9 cellular contexts compared by ENCODE assay signal in the genomic region with DNA sequence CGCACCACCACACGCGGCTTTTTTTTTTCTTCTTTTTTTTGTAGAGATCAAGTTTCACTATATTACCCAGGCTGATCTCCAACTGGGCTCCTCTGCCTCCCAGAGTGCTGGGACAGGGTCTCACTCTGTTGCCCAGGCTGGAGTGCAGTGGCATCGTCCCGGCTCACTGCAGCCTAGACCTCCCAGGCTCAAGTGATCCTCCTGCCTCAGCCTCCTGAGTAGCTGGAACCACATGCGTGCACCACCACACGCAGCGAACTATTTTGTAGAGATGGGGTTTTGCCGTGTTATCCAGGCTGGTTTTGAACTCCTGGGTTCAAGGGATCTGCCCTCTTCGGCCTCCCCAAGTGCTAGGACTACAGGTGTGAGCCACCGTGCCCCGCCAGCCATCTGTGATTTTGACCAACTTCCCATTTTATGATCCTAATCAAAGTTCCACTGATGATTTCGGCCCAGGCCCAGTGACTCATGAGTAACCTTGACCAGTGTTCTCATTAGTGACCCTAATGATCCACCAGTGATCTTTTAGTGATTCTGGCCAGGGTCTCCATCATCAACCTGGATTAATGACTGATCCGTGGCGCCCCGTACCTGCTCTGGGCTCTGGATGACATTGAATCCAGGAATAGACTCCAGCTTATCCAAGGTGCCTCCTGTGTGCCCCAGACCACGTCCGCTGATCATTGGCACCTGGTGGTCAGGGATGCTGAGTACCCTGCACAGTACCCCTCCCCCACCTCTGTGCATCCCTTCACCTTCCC. TPM values are rescaled to one million over a fixed set of nuclear protein-coding genes. Genes with fewer than 3 reads are reported as not detected.
A peak's percentile ranks its signal among the peaks of the same experiment; 100 is the strongest.
DNase-seq lines count a peak whose midpoint lies in the region; ATAC-seq, FAIRE-seq and TF ChIP-seq lines count a peak whose summit lies in the region.
"Had no signal": no experiment of that assay in that cellular context is flagged by ENCODE, and none has a peak within 500 bp of the region (broad histone marks: within the 10 kb centered on the region; RNA-seq: fewer than 3 reads in every experiment).

No MANE protein-coding gene starts in this region.

- H4K20me1 ChIP-seq in GM12878 (ENCODE audit: control insufficient read depth, insufficient read depth) = no peaks in the 10 kb centered on the region

- peak overlapping the region; percentile 71 for H3K4me2 ChIP-seq in GM12878 (ENCODE audit: control insufficient read depth, insufficient read depth)

- in situ Hi-C loops in GM12878 (cut with MboI) = loop anchor here (5.0 kb wide), 1 partner anchor 94 kb away; no protein-coding TSS in a partner anchor

- no peaks in the 10 kb centered on the region for H3K9me3 Mint-ChIP-seq in natural killer cell

- H3K27me3 Mint-ChIP-seq in natural killer cell (ENCODE audit: low read depth in 2 of 2) = peaks cover 0 to 11% of the 10 kb centered on the region in 2 donors

- TF ChIP-seq POLR2A in GM12878 (IDR thresholded peaks at IDR 0.05; ENCODE audit: low read depth, low read length) = no peak

- RAD21 ChIA-PET in GM12878 (lab: Charles Lee; ENCODE audit: unreplicated experiment) = interaction anchor here (0.9 to 6.3 kb wide), 5 partner anchors 12 to 252 kb away, joined by 3 to 106 read pairs (median 6); a partner anchor contains a TSS

- peaks cover 32 to 47% of the 10 kb centered on the region in 2 donors for H3K4me1 Mint-ChIP-seq in natural killer cell

- H3K36me3 ChIP-seq in GM12878 (ENCODE audit: control insufficient read depth in 2 of 2, insufficient read depth in 2 of 2, low read length in 1 of 2) = peaks cover 0 to 10% of the 10 kb centered on the region in 2 experiments; a peak in 3 of 4 replicates

- peaks cover 79% of the 10 kb centered on the region for H3K79me2 ChIP-seq in GM12878 (ENCODE audit: control insufficient read depth, insufficient read depth, low read length)

- H3K9me3 ChIP-seq in GM12878 (replicated peaks; ENCODE audit: control insufficient read depth, insufficient read depth, low read length) = no peaks in the 10 kb centered on the region

- peak overlapping the region; percentile 83 for H3K4me3 Mint-ChIP-seq in natural killer cell

- no peak for TF ChIP-seq RAD21 in GM12878 (IDR thresholded peaks at IDR 0.05; ENCODE audit: insufficient read depth, low read depth, low read length)

- peaks cover 21% of the 10 kb centered on the region for H3K4me1 ChIP-seq in GM12878 (ENCODE audit: control insufficient read depth, insufficient read depth, low read length)

- DNase-seq in GM19239 (ENCODE audit: insufficient read length, low spot score) = no peak
- no peak for DNase-seq in GM12878 (ENCODE audit: low read depth, low spot score)
- DNase-seq in natural killer cell = no peak
- DNase-seq in NCI-H1092 (lab: John Stamatoyannopoulos, UW) = no peak
- DNase-seq: NCI-H2227 treated with DMSO at 0.1 percent for 48 hours had no signal

- TF ChIP-seq EP300 in GM12878 (IDR thresholded peaks at IDR 0.05; ENCODE audit: borderline replicate concordance in 1 of 2, control insufficient read depth in 1 of 2, low read depth in 2 of 2, low read length in 2 of 2) = no peak

- peak overlapping the region; percentile 84 to 91 for H3K27ac Mint-ChIP-seq in natural killer cell

- no peak for ATAC-seq in GM12878
- no peak for ATAC-seq in natural killer cell
- no peak for ATAC-seq in HG03354 (IDR thresholded peaks at IDR 0.05; ENCODE audit: poor library complexity, severe bottlenecking, unreplicated experiment)
- no peak for ATAC-seq in HG03520 (IDR thresholded peaks at IDR 0.05; ENCODE audit: unreplicated experiment)
- no peak for ATAC-seq in HG03439 (IDR thresholded peaks at IDR 0.05; ENCODE audit: unreplicated experiment)

- H3K27ac ChIP-seq in C4-2B = peak overlapping the region; percentile 98
- peak overlapping the region; percentile 100 for H3K27ac ChIP-seq in GM12878 (ENCODE audit: control insufficient read depth, insufficient read depth)

- H3K9ac ChIP-seq in GM12878 (ENCODE audit: control insufficient read depth, insufficient read depth, low read length) = peak overlapping the region; percentile 18; the same call in 1 of the 2 replicates

- H3K4me3 ChIP-seq in GM12878 = peak overlapping the region; percentile 78; the same call in 1 of the 2 replicates

- no TSS peak for BruUV-seq in GM12878 (replicated peaks; lab: Mats Ljungman, UMichigan)

- TF ChIP-seq CTCF in C4-2B (conservative IDR thresholded peaks at IDR 0.05) (no peak), GM12878 (IDR thresholded peaks at IDR 0.05 in 2 of 3, conservative IDR thresholded peaks at IDR 0.05 in 1 of 3; ENCODE audit: control insufficient read depth in 2 of 3, extremely low read depth in 1 of 3, insufficient read depth in 1 of 3, low read depth in 3 of 3, low read length in 3 of 3) (no peak), natural killer cell (IDR thresholded peaks at IDR 0.05) (no peak)

- H3K36me3 Mint-ChIP-seq in natural killer cell = no peaks in the 10 kb centered on the region

- WGBS in GM12878 (ENCODE audit: insufficient coverage, insufficient replicate concordance, low lambda C conversion rate, missing lambda C conversion rate) = 97% methylated on average over 15 of the region's 18 CpGs

- SMC1A ChIA-PET in GM12878 (lab: Charles Lee; ENCODE audit: uncharacterized antibody, unreplicated experiment) = interaction anchor here (1.1 to 5.8 kb wide), 5 partner anchors 12 to 93 kb away, joined by 5 to 58 read pairs (median 10); a partner anchor contains a TSS

- POLR2A ChIA-PET in GM12878 (lab: Charles Lee) = interaction anchor here (0.6 to 6.5 kb wide), 8 partner anchors 10 to 101 kb away, joined by 3 to 232 read pairs (median 9); a partner anchor contains a TSS

- intact Hi-C loops in GM12878 (cut with micrococcal nuclease; ENCODE audit: unreplicated experiment) = loop anchor here (1.0 to 5.0 kb wide), 3 partner anchors 34 to 92 kb away; a partner anchor contains a TSS
- intact Hi-C loops in natural killer cell (cut with micrococcal nuclease) = loop anchor here (5.0 kb wide), 1 partner anchor 34 kb away; a partner anchor contains a TSS

- CTCF ChIA-PET in GM12878 (lab: Yijun Ruan, JAX) = interaction anchor here (0.9 to 2.4 kb wide), 6 partner anchors 12 to 93 kb away, joined by 3 to 12 read pairs (median 4); no protein-coding TSS in a partner anchor

- H2AFZ ChIP-seq in GM12878 (ENCODE audit: control insufficient read depth, low read depth, low read length) = no peak overlapping the region

- no peaks in the 10 kb centered on the region for H3K27me3 ChIP-seq in GM12878 (replicated peaks in 1 of 2; ENCODE audit: control insufficient read depth in 2 of 2, insufficient read depth in 2 of 2, low read length in 1 of 2)

- FAIRE-seq in GM19239 (lab: Jason Lieb, UNC) (peak; percentile 21), GM12878 (lab: Jason Lieb, UNC) (no peak)

RNA-seq across cellular contexts. Expression of a gene that starts 1.7 kb away (rescaled TPM):
- 57.1 and 63.5 TPM in 2 replicates for total RNA-seq in GM12878 (2013; cell fraction: nucleolus; rRNA removed)
- total RNA-seq in GM12878 (2014; rRNA removed) (39.8 and 40.8 TPM in 2 replicates), GM12878 (2014; rRNA removed; fragmentation: Illumina TruSeq; extraction: Trizol) (8.9 and 9.8 TPM in 2 replicates), GM12878 (2021) (53.2 and 53.9 TPM in 2 replicates), natural killer cell (10 to 100 TPM; 17.7 to 44.6 (median 32.4) TPM)
- 9.5 TPM for polyA plus RNA-seq in GM12878 (2011; ENCODE audit: low read depth)
- polyA plus RNA-seq in GM12878 (2011; rRNA removed) (8.8 and 21.0 TPM in 2 replicates), GM12878 (2014; fragmentation: Illumina TruSeq; extraction: Trizol) (3.0 and 5.6 TPM in 2 replicates), GM12878 (2014; fragmentation: Nextera tagmentation; extraction: Ambion mirVana) (under 1 TPM; 0.42 to 0.91 TPM), GM12878 (2014; rRNA removed) (55.7 and 57.8 TPM in 2 replicates), GM12878 (2016; fragmentation: Nextera tagmentation; extraction: Ambion mirVana) (10 to 100 TPM; 28.3 to 37.7 TPM)
- 29.5 and 58.9 TPM in 2 replicates for polyA plus RNA-seq in GM12878 (2011; cell fraction: cytosol; rRNA removed)
- polyA plus RNA-seq in GM12878 (2011; cell fraction: nucleus; rRNA removed) = 283 and 296 TPM in 2 replicates
- polyA plus RNA-seq in GM12878 (2012) = 32.9 and 38.1 TPM in 2 replicates
- 12.4 and 23.6 TPM in 2 replicates for polyA minus RNA-seq in GM12878 (2011; rRNA and poly(A)+ RNA removed)
- 11.2 and 12.8 TPM in 2 replicates for polyA minus RNA-seq in GM12878 (2011; cell fraction: cytosol; rRNA and poly(A)+ RNA removed)
- 22.4 and 35.5 TPM in 2 replicates for polyA minus RNA-seq in GM12878 (2011; cell fraction: nucleus; rRNA and poly(A)+ RNA removed)

RNA-seq across cellular contexts. Expression of a gene that starts 2.7 kb away (rescaled TPM):
- not detected in 2 replicates for total RNA-seq in GM12878 (2013; cell fraction: nucleolus; rRNA removed)
- total RNA-seq in GM12878 (2014; rRNA removed) (2.8 and 4.4 TPM in 2 replicates), GM12878 (2014; rRNA removed; fragmentation: Illumina TruSeq; extraction: Trizol) (0.32 and 0.36 TPM in 2 replicates), GM12878 (2021) (6.4 and 16.0 TPM in 2 replicates), natural killer cell (10 to 100 TPM in 1 of 3 donors, 1 to 10 TPM in 2; 2.8 to 13.5 (median 8.4) TPM)
- 5.6 TPM for polyA plus RNA-seq in GM12878 (2011; ENCODE audit: low read depth)
- polyA plus RNA-seq in GM12878 (2011; rRNA removed) (2.0 and 2.2 TPM in 2 replicates), GM12878 (2014; fragmentation: Illumina TruSeq; extraction: Trizol) (0.18 TPM in 1 of 2 replicates, not detected in the other), GM12878 (2014; fragmentation: Nextera tagmentation; extraction: Ambion mirVana) (1 to 10 TPM in 1 of 2 experiments, not detected in 1; 1.0 TPM), GM12878 (2014; rRNA removed) (2.4 and 7.1 TPM in 2 replicates), GM12878 (2016; fragmentation: Nextera tagmentation; extraction: Ambion mirVana) (10 to 100 TPM; 14.0 to 16.0 TPM)
- polyA plus RNA-seq in GM12878 (2011; cell fraction: cytosol; rRNA removed) = 8.5 and 9.4 TPM in 2 replicates
- polyA plus RNA-seq in GM12878 (2011; cell fraction: nucleus; rRNA removed) = 10.9 and 11.6 TPM in 2 replicates
- polyA plus RNA-seq in GM12878 (2012) = 4.7 and 8.2 TPM in 2 replicates
- 2.0 TPM in 1 of 2 replicates, not detected in the other for polyA minus RNA-seq in GM12878 (2011; rRNA and poly(A)+ RNA removed)
- polyA minus RNA-seq in GM12878 (2011; cell fraction: cytosol; rRNA and poly(A)+ RNA removed) = 4.2 TPM in 1 of 2 replicates, not detected in the other
- polyA minus RNA-seq in GM12878 (2011; cell fraction: nucleus; rRNA and poly(A)+ RNA removed) = not detected in 2 replicates

RNA-seq across cellular contexts. Expression of a gene that starts 17.6 kb away (rescaled TPM):
- 2.3 and 2.6 TPM in 2 replicates for total RNA-seq in GM12878 (2013; cell fraction: nucleolus; rRNA removed)
- total RNA-seq in GM12878 (2014; rRNA removed) (1.3 and 1.5 TPM in 2 replicates), GM12878 (2014; rRNA removed; fragmentation: Illumina TruSeq; extraction: Trizol) (0.32 and 0.63 TPM in 2 replicates), GM12878 (2021) (1.1 and 1.7 TPM in 2 replicates), natural killer cell (1 to 10 TPM; 2.4 to 6.9 (median 5.3) TPM)
- polyA plus RNA-seq in GM12878 (2011; ENCODE audit: low read depth) = 0.26 TPM
- polyA plus RNA-seq in GM12878 (2011; rRNA removed) (not detected in 2 replicates), GM12878 (2014; fragmentation: Illumina TruSeq; extraction: Trizol) (0.59 and 0.65 TPM in 2 replicates), GM12878 (2014; fragmentation: Nextera tagmentation; extraction: Ambion mirVana) (under 1 TPM in 1 of 2 experiments, not detected in 1; 0.05 TPM), GM12878 (2014; rRNA removed) (1.8 and 2.2 TPM in 2 replicates), GM12878 (2016; fragmentation: Nextera tagmentation; extraction: Ambion mirVana) (1 to 10 TPM in 1 of 2 experiments, under 1 TPM in 1; 0.72 to 1.1 TPM)
- polyA plus RNA-seq in GM12878 (2011; cell fraction: cytosol; rRNA removed) = 0.01 and 0.03 TPM in 2 replicates
- polyA plus RNA-seq in GM12878 (2011; cell fraction: nucleus; rRNA removed) = 0.03 and 0.04 TPM in 2 replicates
- polyA plus RNA-seq in GM12878 (2012) = 1.5 and 1.9 TPM in 2 replicates
- not detected in 2 replicates for polyA minus RNA-seq in GM12878 (2011; rRNA and poly(A)+ RNA removed)
- polyA minus RNA-seq in GM12878 (2011; cell fraction: cytosol; rRNA and poly(A)+ RNA removed) = 0.31 TPM in 1 of 2 replicates, not detected in the other
- 0.10 TPM in 1 of 2 replicates, not detected in the other for polyA minus RNA-seq in GM12878 (2011; cell fraction: nucleus; rRNA and poly(A)+ RNA removed)

RNA-seq across cellular contexts. Expression of a gene that starts 20.1 kb away (rescaled TPM):
- total RNA-seq in GM12878 (2013; cell fraction: nucleolus; rRNA removed) = 43.3 and 47.4 TPM in 2 replicates
- total RNA-seq in GM12878 (2014; rRNA removed) (78.5 and 86.1 TPM in 2 replicates), GM12878 (2014; rRNA removed; fragmentation: Illumina TruSeq; extraction: Trizol) (33.9 and 39.4 TPM in 2 replicates), GM12878 (2021) (99.8 and 110 TPM in 2 replicates), natural killer cell (100 to 1,000 TPM in 2 of 3 donors, 10 to 100 TPM in 1; 94.5 to 106 (median 104) TPM)
- 19.5 TPM for polyA plus RNA-seq in GM12878 (2011; ENCODE audit: low read depth)
- polyA plus RNA-seq in GM12878 (2011; rRNA removed) (18.4 and 31.9 TPM in 2 replicates), GM12878 (2014; fragmentation: Illumina TruSeq; extraction: Trizol) (22.7 and 36.9 TPM in 2 replicates), GM12878 (2014; fragmentation: Nextera tagmentation; extraction: Ambion mirVana) (10 to 100 TPM in 1 of 2 experiments, 1 to 10 TPM in 1; 5.0 to 16.9 TPM), GM12878 (2014; rRNA removed) (80.3 and 84.2 TPM in 2 replicates), GM12878 (2016; fragmentation: Nextera tagmentation; extraction: Ambion mirVana) (10 to 100 TPM; 81.7 to 85.8 TPM)
- 52.9 and 83.1 TPM in 2 replicates for polyA plus RNA-seq in GM12878 (2011; cell fraction: cytosol; rRNA removed)
- polyA plus RNA-seq in GM12878 (2011; cell fraction: nucleus; rRNA removed) = 135 and 170 TPM in 2 replicates
- polyA plus RNA-seq in GM12878 (2012) = 46.8 and 48.7 TPM in 2 replicates
- polyA minus RNA-seq in GM12878 (2011; rRNA and poly(A)+ RNA removed) = 26.8 and 64.7 TPM in 2 replicates
- 31.8 and 32.3 TPM in 2 replicates for polyA minus RNA-seq in GM12878 (2011; cell fraction: cytosol; rRNA and poly(A)+ RNA removed)
- polyA minus RNA-seq in GM12878 (2011; cell fraction: nucleus; rRNA and poly(A)+ RNA removed) = 26.2 and 40.9 TPM in 2 replicates

RNA-seq across cellular contexts. Expression of a gene that starts 20.6 kb away (rescaled TPM):
- 34.3 and 36.8 TPM in 2 replicates for total RNA-seq in GM12878 (2013; cell fraction: nucleolus; rRNA removed)
- 32.2 and 34.9 TPM in 2 replicates for total RNA-seq in GM12878 (2014; rRNA removed)
- total RNA-seq in GM12878 (2014; rRNA removed; fragmentation: Illumina TruSeq; extraction: Trizol) = 5.5 and 5.7 TPM in 2 replicates
- 54.7 and 57.5 TPM in 2 replicates for total RNA-seq in GM12878 (2021)
- polyA plus RNA-seq in GM12878 (2011; ENCODE audit: low read depth) = 10.2 TPM
- polyA plus RNA-seq in GM12878 (2011; rRNA removed) = 2.3 and 7.6 TPM in 2 replicates
- 15.1 and 25.7 TPM in 2 replicates for polyA plus RNA-seq in GM12878 (2011; cell fraction: cytosol; rRNA removed)
- polyA plus RNA-seq in GM12878 (2011; cell fraction: nucleus; rRNA removed) = 221 and 276 TPM in 2 replicates
- polyA plus RNA-seq in GM12878 (2012) = 30.4 and 36.1 TPM in 2 replicates
- polyA plus RNA-seq in GM12878 (2014; fragmentation: Illumina TruSeq; extraction: Trizol) = 0.44 and 3.4 TPM in 2 replicates
- polyA plus RNA-seq in GM12878 (2014; fragmentation: Nextera tagmentation; extraction: Ambion mirVana) = under 1 TPM; 0.08 to 0.55 TPM
- 49.4 and 61.2 TPM in 2 replicates for polyA plus RNA-seq in GM12878 (2014; rRNA removed)
- polyA plus RNA-seq in GM12878 (2016; fragmentation: Nextera tagmentation; extraction: Ambion mirVana) = 10 to 100 TPM; 36.2 to 39.5 TPM
- polyA minus RNA-seq in GM12878 (2011; rRNA and poly(A)+ RNA removed) = 9.9 and 19.8 TPM in 2 replicates
- polyA minus RNA-seq in GM12878 (2011; cell fraction: cytosol; rRNA and poly(A)+ RNA removed) = 12.6 and 15.1 TPM in 2 replicates
- polyA minus RNA-seq in GM12878 (2011; cell fraction: nucleus; rRNA and poly(A)+ RNA removed) = 37.8 and 63.0 TPM in 2 replicates
- 100 to 1,000 TPM; 114 to 129 (median 122) TPM for total RNA-seq in natural killer cell
